Comparison of ENCODE assay signal across 9 cellular contexts in the genomic region with DNA sequence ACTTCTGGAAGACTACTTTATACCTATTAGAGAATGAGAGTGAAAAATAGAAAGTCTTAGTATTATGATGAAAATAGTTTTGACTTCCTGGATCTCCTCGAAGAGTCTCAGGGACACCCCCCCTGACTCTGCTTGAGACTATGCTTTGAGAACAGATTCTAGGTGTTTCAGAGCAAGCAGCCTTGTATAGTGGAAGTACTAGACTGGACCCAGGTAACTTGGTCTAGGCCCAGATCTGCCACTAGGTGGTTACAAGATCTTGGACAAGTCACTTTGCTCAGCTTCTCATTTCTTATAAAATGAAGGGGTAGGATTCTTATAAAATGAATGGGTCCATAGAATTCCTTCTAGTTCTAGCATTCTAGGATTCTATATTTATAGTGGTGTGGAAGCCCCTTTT. TPM values are rescaled to one million over a fixed set of nuclear protein-coding genes. Genes with fewer than 3 reads are reported as not detected.
DNase-seq lines count a peak whose midpoint lies in the region; ATAC-seq, FAIRE-seq and TF ChIP-seq lines count a peak whose summit lies in the region.
"Had no signal": no experiment of that assay in that cellular context is flagged by ENCODE, and none has a peak within 500 bp of the region (broad histone marks: within the 10 kb centered on the region; RNA-seq: fewer than 3 reads in every experiment).

No MANE protein-coding gene starts in this region.

- DNase-seq in AG08395 (ENCODE audit: low spot score) (peak; percentile 6), GM19239 (ENCODE audit: insufficient read length, low spot score) (no peak), bronchial epithelial cell (ENCODE audit: low read depth) (peak; percentile 56), NCI-H1105 treated with DMSO at 0.1 percent for 48 hours (lab: John Stamatoyannopoulos, UW) (no peak), T-helper 2 cell (no peak), NCI-H2196 treated with DMSO at 0.1 percent for 48 hours (lab: John Stamatoyannopoulos, UW; ENCODE audit: unreplicated experiment) (no peak)
- DNase-seq in activated effector memory CD4-positive, alpha-beta T cell treated with anti-CD3 and anti-CD28 coated beads, Interleukin-2, amount 50 U/mL, for 16 hours = no peak
- DNase-seq: activated naive CD8-positive, alpha-beta T cell treated with anti-CD3 and anti-CD28 coated beads, Interleukin-2, amount 10 ng/mL, durations not matched to agents 7 days and 5 days had no signal

- no peak overlapping the region for H3K4me3 ChIP-seq in bronchial epithelial cell (ENCODE audit: low read depth, low read length)

- peaks cover 2% of the 10 kb centered on the region for H3K36me3 ChIP-seq in bronchial epithelial cell (ENCODE audit: control insufficient read depth, insufficient read depth, low read length)

- FAIRE-seq in GM19239 (lab: Jason Lieb, UNC) = peak; percentile 84
- no peak for FAIRE-seq in bronchial epithelial cell (lab: Jason Lieb, UNC)

- peak; percentile 58 for TF ChIP-seq CTCF in bronchial epithelial cell (IDR thresholded peaks at IDR 0.05; ENCODE audit: insufficient read depth, low read length, severe bottlenecking)

- peak; percentile 62 for ATAC-seq in HG03378 (IDR thresholded peaks at IDR 0.05; ENCODE audit: unreplicated experiment)

- no peaks in the 10 kb centered on the region for H3K27me3 ChIP-seq in bronchial epithelial cell (ENCODE audit: control insufficient read depth, insufficient read depth, low read length)

RNA-seq across cellular contexts. Expression of a gene that starts 9.1 kb away (rescaled TPM):
- 33.2 and 34.2 TPM in 2 replicates for total RNA-seq in bronchial epithelial cell

Comparison
In these comparisons a context has a peak if more than half of its experiments do, and no peak if none do; other contexts are left out.
1. DNase-seq: peak in AG08395 (single experiment) and bronchial epithelial cell (single experiment); none in GM19239 (single experiment), NCI-H1105 treated with DMSO at 0.1 percent for 48 hours (single experiment), T-helper 2 cell (0 of 5), activated effector memory CD4-positive, alpha-beta T cell treated with anti-CD3 and anti-CD28 coated beads, Interleukin-2, amount 50 U/mL, for 16 hours (single experiment) and NCI-H2196 treated with DMSO at 0.1 percent for 48 hours (single experiment).